ENCODE assay signal across 12 cellular contexts in the genomic region with DNA sequence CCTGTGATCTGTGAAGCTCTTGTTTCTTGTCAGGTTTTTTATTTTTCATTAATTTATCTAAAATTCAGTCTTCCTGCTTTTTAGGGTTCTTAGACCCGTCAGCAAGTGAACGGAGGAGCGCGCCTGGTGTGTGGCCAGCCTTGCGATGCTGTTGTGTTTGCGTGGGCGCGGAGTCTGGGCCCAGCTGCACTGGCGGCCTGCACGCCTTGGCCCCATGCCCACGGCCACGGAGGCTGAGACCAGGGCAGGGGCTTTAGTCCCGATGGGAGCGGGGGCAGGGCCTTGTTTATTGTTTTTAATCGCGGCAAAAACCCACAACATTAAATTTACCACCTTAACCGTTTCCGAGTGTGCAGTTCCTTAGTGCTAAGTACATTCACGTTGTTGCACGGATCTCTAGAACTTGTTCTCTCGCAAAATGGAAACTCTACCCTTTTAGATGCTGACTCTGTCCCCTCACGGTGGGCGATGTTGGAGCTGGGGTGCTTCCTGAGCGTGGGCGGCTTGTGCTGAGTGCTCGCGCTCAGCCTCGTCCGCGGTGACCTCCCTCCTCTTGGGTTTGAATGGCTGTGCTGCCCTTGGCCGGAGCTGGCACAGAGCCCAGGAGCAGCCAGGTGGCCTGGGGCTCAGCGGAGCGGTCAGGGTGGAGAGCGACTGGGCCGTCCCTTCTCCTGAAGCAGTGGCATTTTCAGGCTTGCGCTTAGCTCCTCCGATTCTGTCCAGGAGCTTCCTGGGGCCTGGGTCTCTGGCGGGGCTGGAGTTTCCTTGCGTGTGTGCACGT.
DNase-seq lines count a peak whose midpoint lies in the region; ATAC-seq and TF ChIP-seq lines count a peak whose summit lies in the region.
"Had no signal": no experiment of that assay in that cellular context is flagged by ENCODE, and none has a peak within 500 bp of the region (broad histone marks: within the 10 kb centered on the region; RNA-seq: fewer than 3 reads in every experiment).

No MANE protein-coding gene starts in this region.

- DNase-seq in NCI-H1092 treated with DMSO at 0.1 percent for 48 hours (lab: John Stamatoyannopoulos, UW) (peak; percentile 13), NCI-H1092 (lab: John Stamatoyannopoulos, UW) (no peak), esophagus muscularis mucosa (ENCODE audit: extremely low spot score) (no peak), mesothelial cell of epicardium (ENCODE audit: low spot score in 2 of 2, unreplicated experiment in 2 of 2) (no peak), testis (peak; percentile 87), dedifferentiated amniotic fluid mesenchymal stem cell (ENCODE audit: extremely low spot score) (no peak)
- DNase-seq: 8988T; activated CD4-positive, alpha-beta memory T cell treated with anti-CD3 and anti-CD28 coated beads, Interleukin-2, amount 10 ng/mL, durations not matched to agents 7 days and 5 days; naive thymus-derived CD4-positive, alpha-beta T cell; NCI-H2107 had no signal

- no peaks in the 10 kb centered on the region for H3K27me3 Mint-ChIP-seq in mesothelial cell of epicardium (ENCODE audit: low read depth)
- H3K27me3 Mint-ChIP-seq: naive thymus-derived CD4-positive, alpha-beta T cell had no signal

- intact Hi-C loops in esophagus muscularis mucosa (cut with DNase I) (no loop called here), testis (cut with DNase I; ENCODE audit: low total_unique reads) (no loop called here)

- ATAC-seq in GM18858 (IDR thresholded peaks at IDR 0.05; ENCODE audit: unreplicated experiment) = no peak
- no peak for ATAC-seq in HG03175 (IDR thresholded peaks at IDR 0.05; ENCODE audit: unreplicated experiment)
- ATAC-seq: naive thymus-derived CD4-positive, alpha-beta T cell had no signal

- H3K36me3 ChIP-seq in esophagus muscularis mucosa (no peaks in the 10 kb centered on the region), testis (ENCODE audit: low read depth, missing control alignments) (no peaks in the 10 kb centered on the region)

- no peaks in the 10 kb centered on the region for H3K27me3 ChIP-seq in esophagus muscularis mucosa
- H3K27me3 ChIP-seq in testis = no peaks in the 10 kb centered on the region

- peaks cover 15% of the 10 kb centered on the region for H3K4me1 Mint-ChIP-seq in mesothelial cell of epicardium

- H3K4me1 ChIP-seq in esophagus muscularis mucosa = peaks cover 40 to 99% (median 92%) of the 10 kb centered on the region in 4 donors
- H3K4me1 ChIP-seq in testis = peaks cover 53% of the 10 kb centered on the region

- no peak for TF ChIP-seq CTCF in esophagus muscularis mucosa (IDR thresholded peaks at IDR 0.05)
- TF ChIP-seq CTCF in mesothelial cell of epicardium (IDR thresholded peaks at IDR 0.05; ENCODE audit: unreplicated experiment) = no peak
- no peak for TF ChIP-seq CTCF in testis (IDR thresholded peaks at IDR 0.05)

- H3K9me3 ChIP-seq in esophagus muscularis mucosa (no peaks in the 10 kb centered on the region), testis (no peaks in the 10 kb centered on the region)

- H3K36me3 Mint-ChIP-seq in mesothelial cell of epicardium = peaks cover 7% of the 10 kb centered on the region

- 35% methylated on average over 35 of the region's 40 CpGs for WGBS in esophagus muscularis mucosa
- WGBS in testis, 2 donors = 31 to 36% methylated on average over 17 to 40 of the region's 40 CpGs

- H3K9me3 Mint-ChIP-seq in mesothelial cell of epicardium = peaks cover 7% of the 10 kb centered on the region

- H3K27ac Mint-ChIP-seq in mesothelial cell of epicardium = peak overlapping the region; percentile 75
- H3K27ac Mint-ChIP-seq: activated CD4-positive, alpha-beta memory T cell treated with anti-CD3 and anti-CD28 coated beads, Interleukin-2, amount 10 ng/mL, durations not matched to agents 7 days and 5 days had no signal

- TF ChIP-seq EP300 in esophagus muscularis mucosa (IDR thresholded peaks at IDR 0.05) = no peak

- H3K27ac ChIP-seq in esophagus muscularis mucosa (replicated peaks in 1 of 4) (peak overlapping the region in 3 of 4 donors; percentile 20 to 80 (median 25)), testis (peak overlapping the region; percentile 70 to 79)

- H3K4me3 ChIP-seq in esophagus muscularis mucosa (peak overlapping the region; percentile 2 to 28 (median 6)), testis (no peak overlapping the region)

- H3K4me3 Mint-ChIP-seq in mesothelial cell of epicardium = no peak overlapping the region
- H3K4me3 Mint-ChIP-seq: activated CD4-positive, alpha-beta memory T cell treated with anti-CD3 and anti-CD28 coated beads, Interleukin-2, amount 10 ng/mL, durations not matched to agents 7 days and 5 days; naive thymus-derived CD4-positive, alpha-beta T cell had no signal

- no peak for TF ChIP-seq POLR2A in esophagus muscularis mucosa (IDR thresholded peaks at IDR 0.05; ENCODE audit: low read depth)
- TF ChIP-seq POLR2A in testis (IDR thresholded peaks at IDR 0.05) = no peak

Comparison
In these comparisons a context has a peak if more than half of its experiments do, and no peak if none do; other contexts are left out.
1. DNase-seq: peak in NCI-H1092 treated with DMSO at 0.1 percent for 48 hours (single experiment) and testis (single experiment); none in NCI-H1092 (single experiment), esophagus muscularis mucosa (single experiment), mesothelial cell of epicardium (0 of 2) and dedifferentiated amniotic fluid mesenchymal stem cell (single experiment).
2. H3K4me3 ChIP-seq: peak in esophagus muscularis mucosa (4 of 4); none in testis (0 of 2).